ENCODE assay signal across 8 cellular contexts in the genomic region with DNA sequence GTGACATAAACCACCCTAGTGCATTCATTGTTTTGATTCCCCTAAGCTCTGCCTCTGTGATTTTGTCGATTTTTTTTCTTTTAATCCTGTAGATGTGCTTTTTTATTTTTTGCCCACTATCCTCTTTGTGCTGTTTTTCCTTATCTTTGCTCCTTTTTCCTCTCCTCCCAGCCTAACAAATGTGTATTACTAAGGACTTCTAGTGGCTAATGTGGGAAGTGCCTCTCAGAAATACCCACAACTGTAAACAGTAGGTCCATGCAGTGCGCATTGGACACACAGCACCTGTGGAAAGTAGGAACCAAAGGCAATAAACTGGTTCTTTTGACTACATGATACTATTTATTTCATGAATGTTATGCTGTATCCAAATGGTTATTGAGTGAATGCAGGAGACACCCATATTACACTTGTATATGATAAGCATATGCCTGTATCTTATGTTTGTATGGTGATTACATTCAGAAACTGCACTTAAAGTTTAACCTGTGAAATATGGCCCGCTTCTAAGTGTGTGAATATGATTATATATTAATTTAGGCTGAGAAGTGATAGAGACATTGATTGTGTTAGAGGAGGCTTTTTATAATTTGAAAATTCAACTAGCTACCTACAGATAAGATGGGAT.
DNase-seq lines count a peak whose midpoint lies in the region; ATAC-seq and TF ChIP-seq lines count a peak whose summit lies in the region.

No MANE protein-coding gene starts in this region.

- ATAC-seq in GM18858 (IDR thresholded peaks at IDR 0.05; ENCODE audit: unreplicated experiment) = no peak

- H3K9me3 ChIP-seq in BE2C (no peaks in the 10 kb centered on the region), GM23248 (ENCODE audit: low read depth) (no peaks in the 10 kb centered on the region), osteoblast (ENCODE audit: low read depth, low read length) (no peaks in the 10 kb centered on the region), MG63 (no peaks in the 10 kb centered on the region)

- DNase-seq in BE2C = no peak
- peak; percentile 52 for DNase-seq in GM23248
- peak; percentile 44 for DNase-seq in RKO (ENCODE audit: low spot score)
- DNase-seq in fibroblast of the aortic adventitia (ENCODE audit: low read depth) = peak; percentile 66
- DNase-seq in osteoblast (ENCODE audit: insufficient read length, low spot score, missing footprints) = peak; percentile 30
- no peak for DNase-seq in MG63
- DNase-seq in NCI-H2227 (lab: John Stamatoyannopoulos, UW; ENCODE audit: unreplicated experiment) = no peak

- H2AFZ ChIP-seq in GM23248 (no peak overlapping the region), osteoblast (ENCODE audit: low read length) (no peak overlapping the region)

- H3F3A ChIP-seq in GM23248 (ENCODE audit: insufficient read depth) = no peaks in the 10 kb centered on the region

- H3K27me3 ChIP-seq in BE2C = no peaks in the 10 kb centered on the region
- H3K27me3 ChIP-seq in GM23248 (replicated peaks; ENCODE audit: insufficient read depth) = no peaks in the 10 kb centered on the region
- H3K27me3 ChIP-seq in osteoblast (ENCODE audit: insufficient read depth, low read length) = no peaks in the 10 kb centered on the region
- H3K27me3 ChIP-seq in MG63 = no peaks in the 10 kb centered on the region

- in situ Hi-C loops in GM23248 (cut with MboI) = loop anchor here (10.0 to 25.0 kb wide), 2 partner anchors 428 to 745 kb away; a partner anchor contains a TSS

- H3K79me2 ChIP-seq in GM23248 (ENCODE audit: insufficient read depth) (no peaks in the 10 kb centered on the region), osteoblast (ENCODE audit: insufficient read depth, low read length) (no peaks in the 10 kb centered on the region)

- 69 to 71% methylated on average over 3 of the region's 3 CpGs for WGBS in GM23248 (ENCODE audit: low coverage in 1 of 2, low lambda C conversion rate in 2 of 2, missing lambda C conversion rate in 2 of 2), 2 experiments

- H3K27ac ChIP-seq in GM23248 = no peak overlapping the region
- no peak overlapping the region for H3K27ac ChIP-seq in osteoblast (ENCODE audit: low read depth, low read length)

- no peaks in the 10 kb centered on the region for H4K20me1 ChIP-seq in GM23248 (ENCODE audit: insufficient read depth)
- H4K20me1 ChIP-seq in osteoblast (ENCODE audit: insufficient read depth, low read length) = no peaks in the 10 kb centered on the region

- peak; percentile 60 for TF ChIP-seq CTCF in BE2C (IDR thresholded peaks at IDR 0.05; ENCODE audit: low read depth, low read length)
- peak; percentile 88 for TF ChIP-seq CTCF in fibroblast of the aortic adventitia (IDR thresholded peaks at IDR 0.05; ENCODE audit: insufficient read depth, low read length)
- TF ChIP-seq CTCF in osteoblast (IDR thresholded peaks at IDR 0.05; ENCODE audit: extremely low read depth, low read depth, low read length) = peak; percentile 67

- H3K4me2 ChIP-seq in GM23248 (ENCODE audit: unreplicated experiment) = no peak overlapping the region
- no peak overlapping the region for H3K4me2 ChIP-seq in osteoblast (ENCODE audit: insufficient read depth, low read length)

- H3K9ac ChIP-seq in GM23248 = no peak overlapping the region

- H3K9me2 ChIP-seq in GM23248 (ENCODE audit: insufficient read depth) = no peaks in the 10 kb centered on the region

- H3K4me1 ChIP-seq in BE2C (no peaks in the 10 kb centered on the region), GM23248 (ENCODE audit: insufficient read depth) (peaks cover 18% of the 10 kb centered on the region), osteoblast (ENCODE audit: insufficient read depth, low read length) (no peaks in the 10 kb centered on the region)

- H3K4me3 ChIP-seq in BE2C (ENCODE audit: low read depth, low read length) (no peak overlapping the region), GM23248 (no peak overlapping the region), fibroblast of the aortic adventitia (ENCODE audit: low read depth, low read length) (no peak overlapping the region), osteoblast (ENCODE audit: insufficient read depth, low read length) (no peak overlapping the region), MG63 (no peak overlapping the region)

- H3K36me3 ChIP-seq in BE2C = no peaks in the 10 kb centered on the region
- H3K36me3 ChIP-seq in GM23248 (ENCODE audit: low read depth) = no peaks in the 10 kb centered on the region
- no peaks in the 10 kb centered on the region for H3K36me3 ChIP-seq in osteoblast (ENCODE audit: insufficient read depth, low read length)
- H3K36me3 ChIP-seq in MG63 = no peaks in the 10 kb centered on the region

Comparison
In these comparisons a context has a peak if more than half of its experiments do, and no peak if none do; other contexts are left out.
1. DNase-seq: peak in GM23248 (single experiment), RKO (single experiment), fibroblast of the aortic adventitia (single experiment) and osteoblast (single experiment); none in BE2C (single experiment), MG63 (single experiment) and NCI-H2227 (single experiment).
2. Peak in every context shown above with its lines, with median percentiles within 50 percentile points of each other: CTCF ChIP-seq.